12 cellular contexts compared by ENCODE assay signal in genomic region chr1:165832902-165833301, GRCh38.
"Had no signal": no experiment of that assay in that cellular context is flagged by ENCODE, and none has a peak within 500 bp of the region (broad histone marks: within the 10 kb centered on the region; RNA-seq: fewer than 3 reads in every experiment).

No MANE protein-coding gene starts in this region.

- H3K27me3 Mint-ChIP-seq: activated naive CD4-positive, alpha-beta T cell treated with anti-CD3 and anti-CD28 coated beads, Interleukin-2, amount 50 U/mL, for 24 hours; activated T-cell treated with anti-CD3 and anti-CD28 coated beads, Interleukin-2, amount 50 U/mL, for 24 hours; central memory CD8-positive, alpha-beta T cell; effector memory CD8-positive, alpha-beta T cell had no signal

- H3K4me3 ChIP-seq: right atrium auricular region, smooth muscle cell, tibial artery had no signal

- H3K27ac Mint-ChIP-seq: activated naive CD4-positive, alpha-beta T cell treated with anti-CD3 and anti-CD28 coated beads, Interleukin-2, amount 50 U/mL, for 24 hours; activated T-cell treated with anti-CD3 and anti-CD28 coated beads, Interleukin-2, amount 50 U/mL, for 24 hours had no signal

- H3K4me3 Mint-ChIP-seq: activated naive CD4-positive, alpha-beta T cell treated with anti-CD3 and anti-CD28 coated beads, Interleukin-2, amount 50 U/mL, for 24 hours; activated T-cell treated with anti-CD3 and anti-CD28 coated beads, Interleukin-2, amount 50 U/mL, for 24 hours; central memory CD8-positive, alpha-beta T cell; effector memory CD8-positive, alpha-beta T cell had no signal

- H3K36me3 ChIP-seq: right atrium auricular region, tibial artery had no signal

- H3K27ac ChIP-seq: right atrium auricular region, tibial artery had no signal

- H3K9me3 Mint-ChIP-seq: activated naive CD4-positive, alpha-beta T cell treated with anti-CD3 and anti-CD28 coated beads, Interleukin-2, amount 50 U/mL, for 24 hours; activated T-cell treated with anti-CD3 and anti-CD28 coated beads, Interleukin-2, amount 50 U/mL, for 24 hours; central memory CD8-positive, alpha-beta T cell; effector memory CD8-positive, alpha-beta T cell had no signal

- DNase-seq: activated effector memory CD4-positive, alpha-beta T cell treated with Interleukin-2 at 50 U/mL for 16 hours; activated T-cell treated with anti-CD3 and anti-CD28 coated beads, Interleukin-2, amount 50 U/mL, for 24 hours; cortex of kidney; effector memory CD8-positive, alpha-beta T cell; hippocampal formation; midbrain; posterior cingulate gyrus; tibial artery had no signal

- H3K4me2 ChIP-seq: smooth muscle cell had no signal

- H3K27me3 ChIP-seq: right atrium auricular region, tibial artery had no signal

- H3K9me3 ChIP-seq: right atrium auricular region, tibial artery had no signal
